Comparison of ENCODE assay signal across 27 cellular contexts in the genomic region with DNA sequence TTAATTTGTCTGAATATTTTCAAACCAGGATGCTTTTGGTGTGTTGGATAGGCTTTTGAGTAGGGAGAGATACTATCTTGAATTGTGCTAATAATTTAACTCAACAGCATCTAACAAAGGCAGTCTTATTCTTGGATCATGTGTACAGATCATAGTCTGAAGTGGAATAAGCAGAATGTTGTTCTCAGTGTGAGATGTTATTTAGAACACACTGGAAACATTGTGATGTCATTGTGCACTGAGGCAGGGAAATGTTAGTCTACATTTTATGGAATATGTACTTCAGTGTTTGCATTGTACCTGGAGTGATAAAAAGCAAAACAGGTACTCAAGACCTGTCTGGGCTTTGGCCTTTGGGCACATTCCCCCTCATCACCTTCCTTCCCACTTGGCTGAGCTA. TPM values are rescaled to one million over a fixed set of nuclear protein-coding genes. Genes with fewer than 3 reads are reported as not detected.
"Had no signal": no experiment of that assay in that cellular context is flagged by ENCODE, and none has a peak within 500 bp of the region (broad histone marks: within the 10 kb centered on the region; RNA-seq: fewer than 3 reads in every experiment).

No MANE protein-coding gene starts in this region.

- H3K27ac ChIP-seq: adrenal gland, body of pancreas, KMS-11, SJCRH30 had no signal

- ATAC-seq: activated CD8-positive, alpha-beta T cell treated with anti-CD3 and anti-CD28 coated beads for 36 hours; activated naive CD4-positive, alpha-beta T cell treated with anti-CD3 and anti-CD28 coated beads, Interleukin-2, amount 50 U/mL, for 72 hours; activated T-cell treated with anti-CD3 and anti-CD28 coated beads, Interleukin-2, amount 50 U/mL, for 72 hours; activated T-helper 17 cell treated with anti-CD3 and anti-CD28 coated beads, Interleukin-2, amount 50 U/mL, for 72 hours; body of pancreas; Panc1 had no signal

- H3K36me3 ChIP-seq: adrenal gland, MG63, SJCRH30 had no signal

- DNase-seq: activated CD4-positive, alpha-beta T cell treated with anti-CD3 and anti-CD28 coated beads, Interleukin-2, amount 10 ng/mL, durations not matched to agents 24 days and 14 days; activated CD4-positive, alpha-beta T cell treated with anti-CD3 and anti-CD28 coated beads, Interleukin-2, amount 50 U/mL, for 4 hours; activated CD8-positive, alpha-beta T cell treated with anti-CD3 and anti-CD28 coated beads for 36 hours; activated effector memory CD4-positive, alpha-beta T cell treated with anti-CD3 and anti-CD28 coated beads, Interleukin-2, amount 50 U/mL, for 16 hours; activated naive CD4-positive, alpha-beta T cell treated with Interleukin-2 at 50 U/mL for 16 hours; activated T-cell treated with anti-CD3 and anti-CD28 coated beads, Interleukin-2, amount 50 U/mL, for 1 hour; activated T-cell treated with anti-CD3 and anti-CD28 coated beads, Interleukin-2, amount 50 U/mL, for 72 hours; adrenal gland; body of pancreas; caudate nucleus; MG63; NCI-H1048; NCI-H1105 treated with DMSO at 0.1 percent for 48 hours; NCI-H1436; NCI-H1694; NCI-H1930; NCI-H2081 treated with DMSO at 0.1 percent for 48 hours; NCI-H2171; NCI-H510A; SHP77; SJCRH30; SK-N-SH had no signal

- H3K9me3 ChIP-seq: adrenal gland, body of pancreas, MG63, SJCRH30, SK-N-SH had no signal

- H3K4me3 ChIP-seq: adrenal gland, body of pancreas, MG63, SJCRH30 had no signal

- H3K27me3 ChIP-seq: adrenal gland, body of pancreas, MG63, SJCRH30 had no signal

- H3K4me1 ChIP-seq: adrenal gland, body of pancreas, SJCRH30 had no signal

RNA-seq across cellular contexts. Expression of gene RNF144B, which starts 35.0 kb away (rescaled TPM):
- total RNA-seq: RPMI7951 had no signal
